1 cellular context compared by ENCODE assay signal in genomic region chr2:197461073-197461472, GRCh38.
TF ChIP-seq lines count a peak whose summit lies in the region.

No MANE protein-coding gene starts in this region.

TF ChIP-seq in A549, 52 proteins besides CTCF, POLR2A, EP300 and RAD21 (continued from another document):
- TF ChIP-seq REST (IDR thresholded peaks at IDR 0.05) (no peak), CEBPB (IDR thresholded peaks at IDR 0.05) (no peak)
TF ChIP-seq in A549: peak in this region for 0.
